1 cellular context compared by ENCODE assay signal in the genomic region with DNA sequence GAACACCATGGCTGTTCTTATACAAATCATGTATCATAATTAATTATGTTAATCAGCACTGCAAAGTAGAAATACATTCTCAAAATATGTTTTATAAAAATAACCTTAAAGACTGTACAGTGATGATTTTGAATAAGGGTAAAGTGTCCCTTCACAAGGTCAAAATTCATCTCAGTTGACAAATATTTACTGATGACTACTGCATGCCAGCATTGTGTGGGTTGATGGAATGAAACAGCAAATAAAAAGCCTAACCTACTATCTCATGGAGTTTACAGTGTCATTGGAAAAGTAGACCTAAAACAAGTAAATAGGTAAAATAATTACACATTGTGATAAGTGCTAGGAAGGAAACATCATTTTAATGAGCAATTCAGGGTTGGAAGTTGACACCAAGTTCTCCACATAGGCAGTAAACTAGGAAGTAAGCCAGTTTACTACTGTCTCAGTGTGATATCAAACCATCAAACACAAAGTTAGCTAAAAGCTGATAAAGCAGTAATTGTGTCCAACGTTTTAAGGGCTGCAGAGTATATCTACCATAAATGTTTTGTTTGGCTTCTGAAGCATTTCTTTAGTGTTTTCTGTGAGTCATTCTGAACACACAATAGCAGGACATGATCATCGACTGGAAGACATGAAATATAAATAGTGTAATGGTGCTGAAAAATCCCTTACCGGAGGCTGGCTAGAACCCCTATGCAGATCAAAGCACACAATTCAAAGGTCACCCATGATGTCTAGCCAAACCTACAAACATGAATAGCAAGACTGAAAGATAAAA.
A peak's percentile ranks its signal among the peaks of the same experiment; 100 is the strongest.
TF ChIP-seq lines count a peak whose summit lies in the region.

No MANE protein-coding gene starts in this region.

TF ChIP-seq in HepG2, 621 proteins besides CTCF, POLR2A, EP300 and RAD21 (continued from another document and continues in another):
- TF ChIP-seq, protein P1, sequence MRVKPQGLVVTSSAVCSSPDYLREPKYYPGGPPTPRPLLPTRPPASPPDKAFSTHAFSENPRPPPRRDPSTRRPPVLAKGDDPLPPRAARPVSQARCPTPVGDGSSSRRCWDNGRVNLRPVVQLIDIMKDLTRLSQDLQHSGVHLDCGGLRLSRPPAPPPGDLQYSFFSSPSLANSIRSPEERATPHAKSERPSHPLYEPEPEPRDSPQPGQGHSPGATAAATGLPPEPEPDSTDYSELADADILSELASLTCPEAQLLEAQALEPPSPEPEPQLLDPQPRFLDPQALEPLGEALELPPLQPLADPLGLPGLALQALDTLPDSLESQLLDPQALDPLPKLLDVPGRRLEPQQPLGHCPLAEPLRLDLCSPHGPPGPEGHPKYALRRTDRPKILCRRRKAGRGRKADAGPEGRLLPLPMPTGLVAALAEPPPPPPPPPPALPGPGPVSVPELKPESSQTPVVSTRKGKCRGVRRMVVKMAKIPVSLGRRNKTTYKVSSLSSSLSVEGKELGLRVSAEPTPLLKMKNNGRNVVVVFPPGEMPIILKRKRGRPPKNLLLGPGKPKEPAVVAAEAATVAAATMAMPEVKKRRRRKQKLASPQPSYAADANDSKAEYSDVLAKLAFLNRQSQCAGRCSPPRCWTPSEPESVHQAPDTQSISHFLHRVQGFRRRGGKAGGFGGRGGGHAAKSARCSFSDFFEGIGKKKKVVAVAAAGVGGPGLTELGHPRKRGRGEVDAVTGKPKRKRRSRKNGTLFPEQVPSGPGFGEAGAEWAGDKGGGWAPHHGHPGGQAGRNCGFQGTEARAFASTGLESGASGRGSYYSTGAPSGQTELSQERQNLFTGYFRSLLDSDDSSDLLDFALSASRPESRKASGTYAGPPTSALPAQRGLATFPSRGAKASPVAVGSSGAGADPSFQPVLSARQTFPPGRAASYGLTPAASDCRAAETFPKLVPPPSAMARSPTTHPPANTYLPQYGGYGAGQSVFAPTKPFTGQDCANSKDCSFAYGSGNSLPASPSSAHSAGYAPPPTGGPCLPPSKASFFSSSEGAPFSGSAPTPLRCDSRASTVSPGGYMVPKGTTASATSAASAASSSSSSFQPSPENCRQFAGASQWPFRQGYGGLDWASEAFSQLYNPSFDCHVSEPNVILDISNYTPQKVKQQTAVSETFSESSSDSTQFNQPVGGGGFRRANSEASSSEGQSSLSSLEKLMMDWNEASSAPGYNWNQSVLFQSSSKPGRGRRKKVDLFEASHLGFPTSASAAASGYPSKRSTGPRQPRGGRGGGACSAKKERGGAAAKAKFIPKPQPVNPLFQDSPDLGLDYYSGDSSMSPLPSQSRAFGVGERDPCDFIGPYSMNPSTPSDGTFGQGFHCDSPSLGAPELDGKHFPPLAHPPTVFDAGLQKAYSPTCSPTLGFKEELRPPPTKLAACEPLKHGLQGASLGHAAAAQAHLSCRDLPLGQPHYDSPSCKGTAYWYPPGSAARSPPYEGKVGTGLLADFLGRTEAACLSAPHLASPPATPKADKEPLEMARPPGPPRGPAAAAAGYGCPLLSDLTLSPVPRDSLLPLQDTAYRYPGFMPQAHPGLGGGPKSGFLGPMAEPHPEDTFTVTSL (CRISPR knock-in tag; IDR thresholded peaks at IDR 0.05; ENCODE audit: borderline replicate concordance): peak; percentile 74; the same call in 1 of the 2 replicates
- no peak for TF ChIP-seq KAT2B (IDR thresholded peaks at IDR 0.05; ENCODE audit: borderline replicate concordance, low read depth, low read length)
- no peak for TF ChIP-seq PHF5A (CRISPR knock-in tag; IDR thresholded peaks at IDR 0.05; ENCODE audit: low read depth, unreplicated experiment)
- TF ChIP-seq ZNF335 (CRISPR knock-in tag; IDR thresholded peaks at IDR 0.05): no peak
- TF ChIP-seq ELF4 (CRISPR knock-in tag; IDR thresholded peaks at IDR 0.05; ENCODE audit: borderline replicate concordance): no peak
- no peak for TF ChIP-seq ZSCAN21 (CRISPR knock-in tag; IDR thresholded peaks at IDR 0.05; ENCODE audit: borderline replicate concordance)
- TF ChIP-seq, protein P2, sequence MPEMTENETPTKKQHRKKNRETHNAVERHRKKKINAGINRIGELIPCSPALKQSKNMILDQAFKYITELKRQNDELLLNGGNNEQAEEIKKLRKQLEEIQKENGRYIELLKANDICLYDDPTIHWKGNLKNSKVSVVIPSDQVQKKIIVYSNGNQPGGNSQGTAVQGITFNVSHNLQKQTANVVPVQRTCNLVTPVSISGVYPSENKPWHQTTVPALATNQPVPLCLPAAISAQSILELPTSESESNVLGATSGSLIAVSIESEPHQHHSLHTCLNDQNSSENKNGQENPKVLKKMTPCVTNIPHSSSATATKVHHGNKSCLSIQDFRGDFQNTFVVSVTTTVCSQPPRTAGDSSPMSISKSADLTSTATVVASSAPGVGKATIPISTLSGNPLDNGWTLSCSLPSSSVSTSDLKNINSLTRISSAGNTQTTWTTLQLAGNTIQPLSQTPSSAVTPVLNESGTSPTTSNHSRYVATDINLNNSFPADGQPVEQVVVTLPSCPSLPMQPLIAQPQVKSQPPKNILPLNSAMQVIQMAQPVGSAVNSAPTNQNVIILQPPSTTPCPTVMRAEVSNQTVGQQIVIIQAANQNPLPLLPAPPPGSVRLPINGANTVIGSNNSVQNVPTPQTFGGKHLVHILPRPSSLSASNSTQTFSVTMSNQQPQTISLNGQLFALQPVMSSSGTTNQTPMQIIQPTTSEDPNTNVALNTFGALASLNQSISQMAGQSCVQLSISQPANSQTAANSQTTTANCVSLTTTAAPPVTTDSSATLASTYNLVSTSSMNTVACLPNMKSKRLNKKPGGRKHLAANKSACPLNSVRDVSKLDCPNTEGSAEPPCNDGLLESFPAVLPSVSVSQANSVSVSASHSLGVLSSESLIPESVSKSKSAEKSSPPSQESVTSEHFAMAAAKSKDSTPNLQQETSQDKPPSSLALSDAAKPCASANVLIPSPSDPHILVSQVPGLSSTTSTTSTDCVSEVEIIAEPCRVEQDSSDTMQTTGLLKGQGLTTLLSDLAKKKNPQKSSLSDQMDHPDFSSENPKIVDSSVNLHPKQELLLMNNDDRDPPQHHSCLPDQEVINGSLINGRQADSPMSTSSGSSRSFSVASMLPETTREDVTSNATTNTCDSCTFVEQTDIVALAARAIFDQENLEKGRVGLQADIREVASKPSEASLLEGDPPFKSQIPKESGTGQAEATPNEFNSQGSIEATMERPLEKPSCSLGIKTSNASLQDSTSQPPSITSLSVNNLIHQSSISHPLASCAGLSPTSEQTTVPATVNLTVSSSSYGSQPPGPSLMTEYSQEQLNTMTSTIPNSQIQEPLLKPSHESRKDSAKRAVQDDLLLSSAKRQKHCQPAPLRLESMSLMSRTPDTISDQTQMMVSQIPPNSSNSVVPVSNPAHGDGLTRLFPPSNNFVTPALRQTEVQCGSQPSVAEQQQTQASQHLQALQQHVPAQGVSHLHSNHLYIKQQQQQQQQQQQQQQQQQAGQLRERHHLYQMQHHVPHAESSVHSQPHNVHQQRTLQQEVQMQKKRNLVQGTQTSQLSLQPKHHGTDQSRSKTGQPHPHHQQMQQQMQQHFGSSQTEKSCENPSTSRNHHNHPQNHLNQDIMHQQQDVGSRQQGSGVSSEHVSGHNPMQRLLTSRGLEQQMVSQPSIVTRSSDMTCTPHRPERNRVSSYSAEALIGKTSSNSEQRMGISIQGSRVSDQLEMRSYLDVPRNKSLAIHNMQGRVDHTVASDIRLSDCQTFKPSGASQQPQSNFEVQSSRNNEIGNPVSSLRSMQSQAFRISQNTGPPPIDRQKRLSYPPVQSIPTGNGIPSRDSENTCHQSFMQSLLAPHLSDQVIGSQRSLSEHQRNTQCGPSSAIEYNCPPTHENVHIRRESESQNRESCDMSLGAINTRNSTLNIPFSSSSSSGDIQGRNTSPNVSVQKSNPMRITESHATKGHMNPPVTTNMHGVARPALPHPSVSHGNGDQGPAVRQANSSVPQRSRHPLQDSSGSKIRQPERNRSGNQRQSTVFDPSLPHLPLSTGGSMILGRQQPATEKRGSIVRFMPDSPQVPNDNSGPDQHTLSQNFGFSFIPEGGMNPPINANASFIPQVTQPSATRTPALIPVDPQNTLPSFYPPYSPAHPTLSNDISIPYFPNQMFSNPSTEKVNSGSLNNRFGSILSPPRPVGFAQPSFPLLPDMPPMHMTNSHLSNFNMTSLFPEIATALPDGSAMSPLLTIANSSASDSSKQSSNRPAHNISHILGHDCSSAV (CRISPR knock-in tag; IDR thresholded peaks at IDR 0.05; ENCODE audit: borderline replicate concordance): no peak
- no peak for TF ChIP-seq ZNF468 (CRISPR knock-in tag; IDR thresholded peaks at IDR 0.05)
- no peak for TF ChIP-seq MYNN (CRISPR knock-in tag; IDR thresholded peaks at IDR 0.05; ENCODE audit: low read depth)
- no peak for TF ChIP-seq PAX8 (CRISPR knock-in tag; IDR thresholded peaks at IDR 0.05; ENCODE audit: borderline replicate concordance)
- no peak for TF ChIP-seq ZBTB42 (CRISPR knock-in tag; IDR thresholded peaks at IDR 0.05)
- TF ChIP-seq SRY (CRISPR knock-in tag; IDR thresholded peaks at IDR 0.05): no peak
- no peak for TF ChIP-seq ZNF790 (CRISPR knock-in tag; IDR thresholded peaks at IDR 0.05; ENCODE audit: borderline replicate concordance)
- no peak for TF ChIP-seq KDM5B (CRISPR knock-in tag; IDR thresholded peaks at IDR 0.05; ENCODE audit: borderline replicate concordance)
- TF ChIP-seq, protein P3, sequence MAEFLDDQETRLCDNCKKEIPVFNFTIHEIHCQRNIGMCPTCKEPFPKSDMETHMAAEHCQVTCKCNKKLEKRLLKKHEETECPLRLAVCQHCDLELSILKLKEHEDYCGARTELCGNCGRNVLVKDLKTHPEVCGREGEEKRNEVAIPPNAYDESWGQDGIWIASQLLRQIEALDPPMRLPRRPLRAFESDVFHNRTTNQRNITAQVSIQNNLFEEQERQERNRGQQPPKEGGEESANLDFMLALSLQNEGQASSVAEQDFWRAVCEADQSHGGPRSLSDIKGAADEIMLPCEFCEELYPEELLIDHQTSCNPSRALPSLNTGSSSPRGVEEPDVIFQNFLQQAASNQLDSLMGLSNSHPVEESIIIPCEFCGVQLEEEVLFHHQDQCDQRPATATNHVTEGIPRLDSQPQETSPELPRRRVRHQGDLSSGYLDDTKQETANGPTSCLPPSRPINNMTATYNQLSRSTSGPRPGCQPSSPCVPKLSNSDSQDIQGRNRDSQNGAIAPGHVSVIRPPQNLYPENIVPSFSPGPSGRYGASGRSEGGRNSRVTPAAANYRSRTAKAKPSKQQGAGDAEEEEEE (CRISPR knock-in tag; IDR thresholded peaks at IDR 0.05; ENCODE audit: borderline replicate concordance): no peak
- TF ChIP-seq ZNF749 (CRISPR knock-in tag; IDR thresholded peaks at IDR 0.05; ENCODE audit: borderline replicate concordance): no peak
- TF ChIP-seq, protein P4, sequence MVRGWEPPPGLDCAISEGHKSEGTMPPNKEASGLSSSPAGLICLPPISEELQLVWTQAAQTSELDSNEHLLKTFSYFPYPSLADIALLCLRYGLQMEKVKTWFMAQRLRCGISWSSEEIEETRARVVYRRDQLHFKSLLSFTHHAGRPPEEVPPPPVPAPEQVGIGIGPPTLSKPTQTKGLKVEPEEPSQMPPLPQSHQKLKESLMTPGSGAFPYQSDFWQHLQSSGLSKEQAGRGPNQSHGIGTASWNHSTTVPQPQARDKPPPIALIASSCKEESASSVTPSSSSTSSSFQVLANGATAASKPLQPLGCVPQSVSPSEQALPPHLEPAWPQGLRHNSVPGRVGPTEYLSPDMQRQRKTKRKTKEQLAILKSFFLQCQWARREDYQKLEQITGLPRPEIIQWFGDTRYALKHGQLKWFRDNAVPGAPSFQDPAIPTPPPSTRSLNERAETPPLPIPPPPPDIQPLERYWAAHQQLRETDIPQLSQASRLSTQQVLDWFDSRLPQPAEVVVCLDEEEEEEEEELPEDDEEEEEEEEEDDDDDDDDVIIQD (CRISPR knock-in tag; IDR thresholded peaks at IDR 0.05; ENCODE audit: low read depth): no peak
- no peak for TF ChIP-seq ESRRA (CRISPR knock-in tag; IDR thresholded peaks at IDR 0.05; ENCODE audit: low read depth)
- TF ChIP-seq ERF (CRISPR knock-in tag; IDR thresholded peaks at IDR 0.05): no peak
- TF ChIP-seq TEAD3 (CRISPR knock-in tag; optimal IDR thresholded peaks at IDR 0.05; ENCODE audit: borderline replicate concordance): peak; percentile 18
- TF ChIP-seq, protein P5, sequence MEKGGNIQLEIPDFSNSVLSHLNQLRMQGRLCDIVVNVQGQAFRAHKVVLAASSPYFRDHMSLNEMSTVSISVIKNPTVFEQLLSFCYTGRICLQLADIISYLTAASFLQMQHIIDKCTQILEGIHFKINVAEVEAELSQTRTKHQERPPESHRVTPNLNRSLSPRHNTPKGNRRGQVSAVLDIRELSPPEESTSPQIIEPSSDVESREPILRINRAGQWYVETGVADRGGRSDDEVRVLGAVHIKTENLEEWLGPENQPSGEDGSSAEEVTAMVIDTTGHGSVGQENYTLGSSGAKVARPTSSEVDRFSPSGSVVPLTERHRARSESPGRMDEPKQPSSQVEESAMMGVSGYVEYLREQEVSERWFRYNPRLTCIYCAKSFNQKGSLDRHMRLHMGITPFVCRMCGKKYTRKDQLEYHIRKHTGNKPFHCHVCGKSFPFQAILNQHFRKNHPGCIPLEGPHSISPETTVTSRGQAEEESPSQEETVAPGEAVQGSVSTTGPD (CRISPR knock-in tag; IDR thresholded peaks at IDR 0.05): no peak
- TF ChIP-seq, protein P6, sequence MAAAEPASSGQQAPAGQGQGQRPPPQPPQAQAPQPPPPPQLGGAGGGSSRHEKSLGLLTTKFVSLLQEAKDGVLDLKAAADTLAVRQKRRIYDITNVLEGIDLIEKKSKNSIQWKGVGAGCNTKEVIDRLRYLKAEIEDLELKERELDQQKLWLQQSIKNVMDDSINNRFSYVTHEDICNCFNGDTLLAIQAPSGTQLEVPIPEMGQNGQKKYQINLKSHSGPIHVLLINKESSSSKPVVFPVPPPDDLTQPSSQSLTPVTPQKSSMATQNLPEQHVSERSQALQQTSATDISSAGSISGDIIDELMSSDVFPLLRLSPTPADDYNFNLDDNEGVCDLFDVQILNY (CRISPR knock-in tag; conservative IDR thresholded peaks at IDR 0.05): no peak
- no peak for TF ChIP-seq HHEX (CRISPR knock-in tag; IDR thresholded peaks at IDR 0.05)
- TF ChIP-seq, protein P7, sequence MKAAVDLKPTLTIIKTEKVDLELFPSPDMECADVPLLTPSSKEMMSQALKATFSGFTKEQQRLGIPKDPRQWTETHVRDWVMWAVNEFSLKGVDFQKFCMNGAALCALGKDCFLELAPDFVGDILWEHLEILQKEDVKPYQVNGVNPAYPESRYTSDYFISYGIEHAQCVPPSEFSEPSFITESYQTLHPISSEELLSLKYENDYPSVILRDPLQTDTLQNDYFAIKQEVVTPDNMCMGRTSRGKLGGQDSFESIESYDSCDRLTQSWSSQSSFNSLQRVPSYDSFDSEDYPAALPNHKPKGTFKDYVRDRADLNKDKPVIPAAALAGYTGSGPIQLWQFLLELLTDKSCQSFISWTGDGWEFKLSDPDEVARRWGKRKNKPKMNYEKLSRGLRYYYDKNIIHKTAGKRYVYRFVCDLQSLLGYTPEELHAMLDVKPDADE (CRISPR knock-in tag; IDR thresholded peaks at IDR 0.05): no peak
- TF ChIP-seq, protein P8, sequence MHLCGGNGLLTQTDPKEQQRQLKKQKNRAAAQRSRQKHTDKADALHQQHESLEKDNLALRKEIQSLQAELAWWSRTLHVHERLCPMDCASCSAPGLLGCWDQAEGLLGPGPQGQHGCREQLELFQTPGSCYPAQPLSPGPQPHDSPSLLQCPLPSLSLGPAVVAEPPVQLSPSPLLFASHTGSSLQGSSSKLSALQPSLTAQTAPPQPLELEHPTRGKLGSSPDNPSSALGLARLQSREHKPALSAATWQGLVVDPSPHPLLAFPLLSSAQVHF (CRISPR knock-in tag; IDR thresholded peaks at IDR 0.05): no peak
- TF ChIP-seq, protein P9, sequence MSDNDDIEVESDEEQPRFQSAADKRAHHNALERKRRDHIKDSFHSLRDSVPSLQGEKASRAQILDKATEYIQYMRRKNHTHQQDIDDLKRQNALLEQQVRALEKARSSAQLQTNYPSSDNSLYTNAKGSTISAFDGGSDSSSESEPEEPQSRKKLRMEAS (IDR thresholded peaks at IDR 0.05): 0 out of 2 replicates have a peak, but pooled peaks have one; percentile 12
- TF ChIP-seq, protein P10, sequence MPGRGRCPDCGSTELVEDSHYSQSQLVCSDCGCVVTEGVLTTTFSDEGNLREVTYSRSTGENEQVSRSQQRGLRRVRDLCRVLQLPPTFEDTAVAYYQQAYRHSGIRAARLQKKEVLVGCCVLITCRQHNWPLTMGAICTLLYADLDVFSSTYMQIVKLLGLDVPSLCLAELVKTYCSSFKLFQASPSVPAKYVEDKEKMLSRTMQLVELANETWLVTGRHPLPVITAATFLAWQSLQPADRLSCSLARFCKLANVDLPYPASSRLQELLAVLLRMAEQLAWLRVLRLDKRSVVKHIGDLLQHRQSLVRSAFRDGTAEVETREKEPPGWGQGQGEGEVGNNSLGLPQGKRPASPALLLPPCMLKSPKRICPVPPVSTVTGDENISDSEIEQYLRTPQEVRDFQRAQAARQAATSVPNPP (CRISPR knock-in tag; IDR thresholded peaks at IDR 0.05): no peak
